ENCODE assay signal across 8 cellular contexts in the genomic region with DNA sequence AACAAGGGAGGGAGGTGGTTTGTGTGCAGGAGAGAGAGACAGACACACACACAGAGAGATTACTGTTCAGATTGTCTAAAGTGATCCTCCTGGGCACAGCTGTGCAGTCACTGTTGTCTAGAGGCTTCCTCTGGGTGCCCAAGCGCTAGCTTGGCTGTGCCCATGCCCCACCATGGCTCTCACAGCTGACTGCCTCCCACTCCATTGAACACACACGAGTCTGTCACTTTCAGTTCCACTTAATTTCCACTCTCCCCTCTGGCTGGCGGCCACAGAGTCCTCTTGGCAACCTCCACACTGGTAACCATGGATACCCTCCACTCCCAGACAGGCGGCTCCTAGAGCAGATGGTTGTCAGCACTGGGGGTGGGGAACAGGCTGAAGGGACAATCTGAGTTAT. TPM values are rescaled to one million over a fixed set of nuclear protein-coding genes. Genes with fewer than 3 reads are reported as not detected.
A peak's percentile ranks its signal among the peaks of the same experiment; 100 is the strongest.
DNase-seq lines count a peak whose midpoint lies in the region; ATAC-seq and TF ChIP-seq lines count a peak whose summit lies in the region.

No MANE protein-coding gene starts in this region.

- H3K4me3 ChIP-seq in A673 (ENCODE audit: low read depth, low read length, poor library complexity, severe bottlenecking) (no peak overlapping the region), neuron (ENCODE audit: low read length) (peak overlapping the region; percentile 12), MG63 (no peak overlapping the region)

- TF ChIP-seq CTCF in A673 (conservative IDR thresholded peaks at IDR 0.05; ENCODE audit: low read depth, low read length), result no peak

- POLR2A ChIA-PET in A673 (lab: Charles Lee; ENCODE audit: low non-redundant PET), result no interaction called here

- H3K27me3 ChIP-seq in A673 (replicated peaks; ENCODE audit: insufficient read depth, low read depth, low read length, poor library complexity), result no peaks in the 10 kb centered on the region
- no peaks in the 10 kb centered on the region for H3K27me3 ChIP-seq in neuron (ENCODE audit: insufficient read depth, low read length)
- no peaks in the 10 kb centered on the region for H3K27me3 ChIP-seq in MG63

- intact Hi-C loops in A673 (cut with micrococcal nuclease; ENCODE audit: unreplicated experiment), result no loop called here

- H3K27ac ChIP-seq in A673 (ENCODE audit: low read depth, low read length, poor library complexity, severe bottlenecking), result no peak overlapping the region

- BruUV-seq in A673 (replicated peaks; lab: Mats Ljungman, UMichigan), result no TSS peak

- no peak for ATAC-seq in GM18498 (IDR thresholded peaks at IDR 0.05; ENCODE audit: unreplicated experiment)

- peaks cover 18% of the 10 kb centered on the region for H3K4me1 ChIP-seq in A673 (ENCODE audit: insufficient read depth, low read length, poor library complexity, severe bottlenecking)
- peaks cover 42% of the 10 kb centered on the region for H3K4me1 ChIP-seq in neuron (ENCODE audit: insufficient read depth, low read length)

- peak; percentile 78 for DNase-seq in A673 (ENCODE audit: low spot score)
- DNase-seq in LHCN-M2 (ENCODE audit: low read depth), result peak; percentile 31
- peak; percentile 76 for DNase-seq in RPMI7951 (ENCODE audit: low read depth)
- DNase-seq in fibroblast of peridontal ligament (ENCODE audit: extremely low read depth), result peak; percentile 41
- DNase-seq in MG63, result no peak
- no peak for DNase-seq in activated gamma-delta T cell (lab: John Stamatoyannopoulos, UW)

- no peak overlapping the region for H2AFZ ChIP-seq in neuron (ENCODE audit: low read depth, low read length)

- CTCF ChIA-PET in A673 (lab: Charles Lee), result no interaction called here

- H3K36me3 ChIP-seq in A673 (ENCODE audit: insufficient read depth, low read length, poor library complexity, severe bottlenecking) (no peaks in the 10 kb centered on the region), neuron (ENCODE audit: insufficient read depth, low read length) (no peaks in the 10 kb centered on the region), MG63 (no peaks in the 10 kb centered on the region)

- H3K9me3 ChIP-seq in A673 (ENCODE audit: low read depth, low read length, poor library complexity, severe bottlenecking), result no peaks in the 10 kb centered on the region
- H3K9me3 ChIP-seq in neuron (ENCODE audit: low read length), result no peaks in the 10 kb centered on the region
- H3K9me3 ChIP-seq in MG63, result no peaks in the 10 kb centered on the region

RNA-seq across cellular contexts. Expression of a gene that starts 29.1 kb away (rescaled TPM):
- total RNA-seq in A673 (2021) (0.24 TPM in 1 of 2 replicates, not detected in the other), LHCN-M2 (2014; rRNA removed) (under 0.01 TPM in 1 of 2 replicates, not detected in the other)
- polyA plus RNA-seq in LHCN-M2 (2012), result 0.22 TPM
- not detected in 2 replicates for total RNA-seq in RPMI7951 (2014; rRNA removed; shearing (Covaris generic))
- not detected in 2 replicates for total RNA-seq in MG63 (2014; rRNA removed; shearing (Covaris generic); ENCODE audit: low replicate concordance)

Comparison
In these comparisons a context has a peak if more than half of its experiments do, and no peak if none do; other contexts are left out.
1. DNase-seq: peak in A673 (single experiment), LHCN-M2 (single experiment), RPMI7951 (single experiment) and fibroblast of peridontal ligament (single experiment); none in MG63 (single experiment) and activated gamma-delta T cell (single experiment).